ENCODE assay signal across 8 cellular contexts in the genomic region with DNA sequence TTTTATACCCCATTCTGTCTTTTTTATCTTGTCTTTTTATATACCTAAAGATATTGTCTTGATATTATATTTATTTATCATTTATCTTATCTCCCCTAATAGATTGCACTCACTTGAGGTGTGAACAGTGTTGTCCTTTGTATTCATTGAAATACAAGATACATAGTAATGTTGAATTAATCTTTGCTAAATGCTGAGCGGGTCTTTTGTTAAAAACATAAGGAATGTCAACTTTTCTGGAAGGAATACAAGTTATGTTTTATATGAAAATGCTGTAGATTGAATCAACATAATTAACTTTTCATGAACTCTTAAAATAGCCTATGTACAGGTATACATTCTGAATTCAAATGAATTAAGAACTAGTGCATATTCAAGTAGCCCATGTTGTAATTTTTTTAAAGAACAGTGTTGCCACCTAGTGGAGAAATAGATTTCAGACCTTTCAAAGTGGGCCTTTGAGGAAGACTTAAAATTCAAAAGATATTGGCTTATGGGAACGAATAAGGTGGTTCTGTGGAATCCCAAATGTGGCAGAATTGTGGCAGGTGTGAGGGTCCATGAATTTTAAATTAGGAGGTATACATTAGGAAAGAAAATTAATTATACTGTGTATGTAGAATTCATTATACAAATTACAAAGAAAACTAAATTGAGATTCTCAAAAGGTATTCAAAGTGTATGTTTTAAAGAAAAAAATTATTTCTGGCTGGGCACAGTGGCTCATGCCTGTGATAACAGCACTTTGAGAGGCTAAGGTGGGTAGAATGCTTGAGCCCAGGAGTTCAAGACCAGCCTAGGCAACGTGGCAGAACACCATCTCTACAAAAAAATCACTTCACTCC. TPM values are rescaled to one million over a fixed set of nuclear protein-coding genes. Genes with fewer than 3 reads are reported as not detected.
DNase-seq lines count a peak whose midpoint lies in the region; ATAC-seq, FAIRE-seq and TF ChIP-seq lines count a peak whose summit lies in the region.

No MANE protein-coding gene starts in this region.

- no peaks in the 10 kb centered on the region for H3K9me3 ChIP-seq in transverse colon

- no peak overlapping the region for H3K4me3 ChIP-seq in transverse colon

- no peak overlapping the region for H3K27ac ChIP-seq in C4-2B
- H3K27ac ChIP-seq in transverse colon = no peak overlapping the region

- ATAC-seq in HG03095 (IDR thresholded peaks at IDR 0.05; ENCODE audit: unreplicated experiment) = no peak

- FAIRE-seq in GM19239 (lab: Jason Lieb, UNC) = peak; percentile 89

- H3K4me1 ChIP-seq in transverse colon = no peaks in the 10 kb centered on the region

- no peaks in the 10 kb centered on the region for H3K27me3 ChIP-seq in transverse colon

- DNase-seq in GM19239 (ENCODE audit: insufficient read length, low spot score) = no peak
- peak; percentile 64 for DNase-seq in NCI-H345 (lab: John Stamatoyannopoulos, UW)
- peak; percentile 64 for DNase-seq in amniotic epithelial cell (ENCODE audit: low read depth)
- DNase-seq in iris pigment epithelial cell (ENCODE audit: low read depth) = peak; percentile 64
- no peak for DNase-seq in transverse colon
- no peak for DNase-seq in amniotic stem cell (lab: John Stamatoyannopoulos, UW)

- no peaks in the 10 kb centered on the region for H3K36me3 ChIP-seq in transverse colon

- 63 to 64% methylated on average over 3 of the region's 3 CpGs for WGBS in transverse colon (ENCODE audit: low coverage in 1 of 2), 2 donors

- no peak for TF ChIP-seq EP300 in transverse colon (IDR thresholded peaks at IDR 0.05; ENCODE audit: low read depth)

- TF ChIP-seq POLR2A in transverse colon (IDR thresholded peaks at IDR 0.05) = no peak

- in situ Hi-C loops in transverse colon (cut with MboI; ENCODE audit: low pct_ligation_motif_present in 1 of 4, low pct_unique_long_range_greater_than_20kb in 1 of 4, low sequenced_read_pairs in 3 of 4) = no loop called here

- TF ChIP-seq CTCF in C4-2B (conservative IDR thresholded peaks at IDR 0.05) (peak; percentile 85), transverse colon (IDR thresholded peaks at IDR 0.05) (peak; percentile 63 to 67 (median 67))

- intact Hi-C loops in transverse colon (cut with DNase I; ENCODE audit: low total_unique reads) = no loop called here

RNA-seq across cellular contexts. Expression of a gene that starts 19.1 kb away (rescaled TPM):
- total RNA-seq in transverse colon = 1 to 10 TPM; 4.1 to 7.5 (median 5.4) TPM

RNA-seq across cellular contexts. Expression of a gene that starts 19.1 kb away (rescaled TPM):
- 100 to 1,000 TPM in 3 of 4 donors, 10 to 100 TPM in 1; 60.9 to 311 (median 219) TPM for total RNA-seq in transverse colon

RNA-seq across cellular contexts. Expression of a gene that starts 46.0 kb away (rescaled TPM):
- 10 to 100 TPM; 19.1 to 40.0 (median 27.5) TPM for total RNA-seq in transverse colon

RNA-seq across cellular contexts. Expression of a gene that starts 46.5 kb away (rescaled TPM):
- 1 to 10 TPM; 1.1 to 5.4 (median 4.6) TPM for total RNA-seq in transverse colon

Comparison
In these comparisons a context has a peak if more than half of its experiments do, and no peak if none do; other contexts are left out.
1. DNase-seq: peak in NCI-H345 (single experiment), amniotic epithelial cell (single experiment) and iris pigment epithelial cell (single experiment); none in GM19239 (single experiment), transverse colon (single experiment) and amniotic stem cell (single experiment).